14 cellular contexts compared by ENCODE assay signal in the genomic region with DNA sequence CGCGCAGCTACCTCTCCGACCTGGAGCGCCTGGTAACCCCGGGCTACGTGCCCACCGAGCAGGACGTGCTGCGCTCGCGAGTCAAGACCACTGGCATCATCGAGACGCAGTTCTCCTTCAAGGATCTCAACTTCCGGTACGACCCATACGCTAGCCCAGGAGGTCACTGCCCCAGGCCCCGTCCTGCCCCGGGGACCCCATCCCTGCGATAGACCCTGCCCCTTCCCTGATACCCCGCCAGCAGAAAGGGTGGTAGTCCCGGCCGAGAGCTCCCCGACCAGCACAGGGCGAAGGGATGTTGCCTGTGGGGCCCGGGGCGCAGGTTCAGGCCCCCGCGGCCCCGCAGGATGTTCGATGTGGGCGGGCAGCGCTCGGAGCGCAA. TPM values are rescaled to one million over a fixed set of nuclear protein-coding genes. Genes with fewer than 3 reads are reported as not detected.
"Had no signal": no experiment of that assay in that cellular context is flagged by ENCODE, and none has a peak within 500 bp of the region (broad histone marks: within the 10 kb centered on the region; RNA-seq: fewer than 3 reads in every experiment).

No MANE protein-coding gene starts in this region.

- H3K36me3 Mint-ChIP-seq: immature natural killer cell had no signal

- H3K27ac ChIP-seq: ascending aorta, stomach had no signal

- H3K36me3 ChIP-seq: ascending aorta, stomach had no signal

- H3K4me1 Mint-ChIP-seq: endodermal cell had no signal

- H3K4me3 ChIP-seq: smooth muscle cell had no signal

- H3K4me2 ChIP-seq: smooth muscle cell had no signal

- H3K4me3 Mint-ChIP-seq: activated CD8-positive, alpha-beta T cell treated with anti-CD3 and anti-CD28 coated beads for 36 hours; activated T-helper 1 cell treated with anti-CD3 and anti-CD28 coated beads, Interleukin-12 subunit alpha, Interleukin-12 subunit beta, Interleukin-2, Interleukin-4 antibody, amounts not matched to agents 30 ng/mL and 10 ng/mL and 1 ng/mL, durations not matched to agents 14 hours and 24 hours and 36 hours; endodermal cell; nephron progenitor cell had no signal

- H3K9me3 ChIP-seq: ascending aorta, stomach had no signal

- H3K9me3 Mint-ChIP-seq: activated CD8-positive, alpha-beta T cell treated with anti-CD3 and anti-CD28 coated beads for 36 hours; activated T-helper 1 cell treated with anti-CD3 and anti-CD28 coated beads, Interleukin-12 subunit alpha, Interleukin-12 subunit beta, Interleukin-2, Interleukin-4 antibody, amounts not matched to agents 30 ng/mL and 10 ng/mL and 1 ng/mL, durations not matched to agents 14 hours and 24 hours and 36 hours; endodermal cell; immature natural killer cell; nephron progenitor cell had no signal

- H3K27ac Mint-ChIP-seq: activated CD8-positive, alpha-beta T cell treated with anti-CD3 and anti-CD28 coated beads for 36 hours; activated T-helper 1 cell treated with anti-CD3 and anti-CD28 coated beads, Interleukin-12 subunit alpha, Interleukin-12 subunit beta, Interleukin-2, Interleukin-4 antibody, amounts not matched to agents 30 ng/mL and 10 ng/mL and 1 ng/mL, durations not matched to agents 14 hours and 24 hours and 36 hours; endodermal cell; nephron progenitor cell; progenitor cell of endocrine pancreas had no signal

RNA-seq across cellular contexts. Expression of a gene that starts 2.3 kb away (rescaled TPM):
- total RNA-seq: activated T-helper 1 cell treated with anti-CD3 and anti-CD28 coated beads, Interleukin-12 subunit alpha, Interleukin-12 subunit beta, Interleukin-2, Interleukin-4 antibody, amounts not matched to agents 30 ng/mL and 10 ng/mL and 1 ng/mL, durations not matched to agents 14 hours and 24 hours and 36 hours; bronchial epithelial cell; epithelial cell of proximal tubule; frontal cortex; lower leg skin; smooth muscle cell; stomach; ureter had no signal
- polyA plus RNA-seq: immature natural killer cell, smooth muscle cell, stomach had no signal

RNA-seq across cellular contexts. Expression of a gene that starts 11.3 kb away (rescaled TPM):
- total RNA-seq: activated T-helper 1 cell treated with anti-CD3 and anti-CD28 coated beads, Interleukin-12 subunit alpha, Interleukin-12 subunit beta, Interleukin-2, Interleukin-4 antibody, amounts not matched to agents 30 ng/mL and 10 ng/mL and 1 ng/mL, durations not matched to agents 14 hours and 24 hours and 36 hours; ascending aorta; bronchial epithelial cell; epithelial cell of proximal tubule had no signal
- polyA plus RNA-seq: immature natural killer cell had no signal

RNA-seq across cellular contexts. Expression of a gene that starts 38.6 kb away (rescaled TPM):
- polyA plus RNA-seq: immature natural killer cell had no signal
